In the genomic region with DNA sequence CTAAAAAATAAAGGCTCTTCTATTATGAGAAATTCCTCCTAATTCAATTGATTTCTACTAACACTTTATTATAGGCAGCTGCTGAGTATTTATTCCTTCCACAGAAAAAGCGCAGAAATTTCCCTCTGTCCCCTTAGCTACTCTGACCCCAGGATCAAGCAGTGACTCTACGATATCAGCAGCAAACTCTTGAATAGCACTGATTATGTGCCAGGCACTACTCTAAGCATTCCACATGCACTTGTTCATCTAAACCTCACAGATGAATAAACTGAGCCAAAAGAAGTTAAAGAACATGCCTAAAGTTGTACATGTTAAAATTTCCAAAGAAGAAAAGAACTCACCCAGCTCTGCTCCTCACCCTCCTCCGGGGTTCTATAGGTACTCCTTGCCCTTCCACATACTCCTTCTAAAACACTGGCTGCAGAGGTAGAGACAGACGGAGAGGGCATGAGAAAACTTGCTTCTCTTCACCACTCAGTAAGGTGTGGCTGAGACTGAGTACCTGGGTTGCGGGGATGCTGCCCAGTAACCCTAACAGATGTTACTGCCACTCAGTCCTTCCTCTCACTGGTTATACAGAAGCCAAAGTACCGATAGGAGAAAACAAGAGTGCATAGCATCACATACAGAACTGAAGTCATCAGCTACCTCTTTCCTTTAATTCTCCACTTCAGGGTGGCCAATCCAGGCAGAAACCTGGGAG, we compare ENCODE assay signal across 30 cellular contexts. TPM values are rescaled to one million over a fixed set of nuclear protein-coding genes. Genes with fewer than 3 reads are reported as not detected.
DNase-seq lines count a peak whose midpoint lies in the region; ATAC-seq, FAIRE-seq and TF ChIP-seq lines count a peak whose summit lies in the region.
"Had no signal": no experiment of that assay in that cellular context is flagged by ENCODE, and none has a peak within 500 bp of the region (broad histone marks: within the 10 kb centered on the region; RNA-seq: fewer than 3 reads in every experiment).

No MANE protein-coding gene starts in this region.

- H3K4me3 Mint-ChIP-seq in HFFc6 (no peak overlapping the region), astrocyte (ENCODE audit: unreplicated experiment) (no peak overlapping the region)
- H3K4me3 Mint-ChIP-seq: activated CD4-positive, alpha-beta T cell treated with anti-CD3 and anti-CD28 coated beads, Interleukin-2, amount 10 ng/mL, durations not matched to agents 7 days and 5 days; activated naive CD8-positive, alpha-beta T cell; CD14-positive monocyte; natural killer cell treated with Interleukin-12 subunit alpha and Interleukin-12 subunit beta and Interleukin-15 and Interleukin-18, amount 100 ng/mL, for 72 hours; WTC11 had no signal

- no peaks in the 10 kb centered on the region for H3K27me3 ChIP-seq in astrocyte (ENCODE audit: insufficient read depth, low read length)
- no peaks in the 10 kb centered on the region for H3K27me3 ChIP-seq in left lung
- no peaks in the 10 kb centered on the region for H3K27me3 ChIP-seq in stomach smooth muscle (ENCODE audit: control insufficient read depth in 1 of 2, insufficient read depth in 2 of 2, low read length in 2 of 2)
- H3K27me3 ChIP-seq: cardiac muscle cell, colonic mucosa, MG63, SJCRH30, tibial nerve had no signal

- H3K4me1 Mint-ChIP-seq in HFFc6 (ENCODE audit: low read depth): peaks cover 62% of the 10 kb centered on the region
- no peaks in the 10 kb centered on the region for H3K4me1 Mint-ChIP-seq in astrocyte (ENCODE audit: low read depth, unreplicated experiment)

- H3K36me3 ChIP-seq in astrocyte (ENCODE audit: insufficient read depth, low read length) (no peaks in the 10 kb centered on the region), left lung (no peaks in the 10 kb centered on the region), stomach smooth muscle (ENCODE audit: control insufficient read depth in 2 of 2, insufficient read depth in 2 of 2, low read length in 2 of 2) (no peaks in the 10 kb centered on the region)
- H3K36me3 ChIP-seq: cardiac muscle cell, colonic mucosa, MG63, SJCRH30, tibial nerve had no signal

- no peak for DNase-seq in HFFc6
- peak; percentile 22 for DNase-seq in astrocyte (ENCODE audit: low read depth)
- no peak for DNase-seq in left lung
- DNase-seq in middle frontal gyrus (ENCODE audit: extremely low spot score, low spot score): no peak
- DNase-seq in KBM-7: no peak
- DNase-seq in HK-2 (ENCODE audit: unreplicated experiment): no peak
- DNase-seq: activated CD4-positive, alpha-beta T cell treated with anti-CD3 and anti-CD28 coated beads, Interleukin-2, amount 10 ng/mL, durations not matched to agents 7 days and 5 days; activated effector memory CD4-positive, alpha-beta T cell treated with anti-CD3 and anti-CD28 coated beads, Interleukin-2, amount 50 U/mL, for 16 hours; Calu3; colonic mucosa; DND-41; effector CD4-positive, alpha-beta T cell; GF-D8; glutamatergic neuron; KG1; MG63; NCI-H1105; NCI-H187; NCI-H2171; SJCRH30 had no signal

- H3K27ac ChIP-seq in astrocyte (ENCODE audit: low read depth, low read length) (no peak overlapping the region), left lung (no peak overlapping the region), stomach smooth muscle (ENCODE audit: low read length) (peak overlapping the region; percentile 37)
- H3K27ac ChIP-seq: colonic mucosa, epithelial cell of prostate, SJCRH30, skin epidermis, tibial nerve had no signal

- in situ Hi-C loops in KBM-7 (cut with MboI; ENCODE audit: low pct_unique_long_range_greater_than_20kb, low sequenced_read_pairs): no loop called here

- H3K27me3 Mint-ChIP-seq in HFFc6 (ENCODE audit: insufficient read depth): peaks cover 2% of the 10 kb centered on the region
- H3K27me3 Mint-ChIP-seq in astrocyte (ENCODE audit: low read depth, unreplicated experiment): no peaks in the 10 kb centered on the region
- H3K27me3 Mint-ChIP-seq: activated CD4-positive, alpha-beta T cell treated with anti-CD3 and anti-CD28 coated beads, Interleukin-2, amount 10 ng/mL, durations not matched to agents 7 days and 5 days; activated naive CD8-positive, alpha-beta T cell; natural killer cell treated with Interleukin-12 subunit alpha and Interleukin-12 subunit beta and Interleukin-15 and Interleukin-18, amount 100 ng/mL, for 72 hours had no signal

- H3K27ac Mint-ChIP-seq in HFFc6 (peak overlapping the region; percentile 27; the same call in 1 of the 2 replicates), astrocyte (ENCODE audit: unreplicated experiment) (no peak overlapping the region)
- H3K27ac Mint-ChIP-seq: activated CD4-positive, alpha-beta T cell treated with anti-CD3 and anti-CD28 coated beads, Interleukin-2, amount 10 ng/mL, durations not matched to agents 7 days and 5 days; CD14-positive monocyte; natural killer cell treated with Interleukin-12 subunit alpha and Interleukin-12 subunit beta and Interleukin-15 and Interleukin-18, amount 100 ng/mL, for 72 hours; WTC11 had no signal

- H3K9me3 ChIP-seq in astrocyte (ENCODE audit: insufficient read depth, low read depth, low read length) (no peaks in the 10 kb centered on the region), left lung (no peaks in the 10 kb centered on the region), stomach smooth muscle (ENCODE audit: control insufficient read depth in 2 of 2, low read length in 2 of 2) (no peaks in the 10 kb centered on the region)
- H3K9me3 ChIP-seq: colonic mucosa, MG63, SJCRH30, tibial nerve had no signal

- peaks cover 97% of the 10 kb centered on the region for H3K79me2 ChIP-seq in astrocyte (ENCODE audit: insufficient read depth, low read length)

- FAIRE-seq in astrocyte (lab: Jason Lieb, UNC): no peak
- FAIRE-seq: HTR-8/SVneo had no signal

- H3K4me3 ChIP-seq in astrocyte (ENCODE audit: insufficient read depth, low read depth, low read length) (no peak overlapping the region), left lung (no peak overlapping the region), stomach smooth muscle (ENCODE audit: low read length in 2 of 2) (peak overlapping the region; percentile 9 to 52)
- H3K4me3 ChIP-seq: cardiac muscle cell, colonic mucosa, MG63, SJCRH30, skin epidermis, tibial nerve had no signal

- H2AFZ ChIP-seq in astrocyte (ENCODE audit: low read depth, low read length): no peak overlapping the region

- peak; percentile 24 for ATAC-seq in left lung
- ATAC-seq: natural killer cell treated with Interleukin-12 subunit alpha and Interleukin-12 subunit beta and Interleukin-15 and Interleukin-18, amount 100 ng/mL, for 72 hours; WTC11 had no signal

- no peaks in the 10 kb centered on the region for H3K9me3 Mint-ChIP-seq in HFFc6
- H3K9me3 Mint-ChIP-seq in astrocyte (ENCODE audit: unreplicated experiment): no peaks in the 10 kb centered on the region
- H3K9me3 Mint-ChIP-seq: activated CD4-positive, alpha-beta T cell treated with anti-CD3 and anti-CD28 coated beads, Interleukin-2, amount 10 ng/mL, durations not matched to agents 7 days and 5 days; CD14-positive monocyte; natural killer cell treated with Interleukin-12 subunit alpha and Interleukin-12 subunit beta and Interleukin-15 and Interleukin-18, amount 100 ng/mL, for 72 hours; WTC11 had no signal

- intact Hi-C loops in left lung (cut with DNase I): no loop called here

- TF ChIP-seq CTCF in HFFc6 (IDR thresholded peaks at IDR 0.05): no peak
- TF ChIP-seq CTCF in astrocyte (IDR thresholded peaks at IDR 0.05; ENCODE audit: insufficient read depth, low read depth, low read length): no peak
- TF ChIP-seq CTCF in left lung (IDR thresholded peaks at IDR 0.05): no peak

- peaks cover 66% of the 10 kb centered on the region for H4K20me1 ChIP-seq in astrocyte (ENCODE audit: insufficient read depth, low read length)

- H3K4me1 ChIP-seq in astrocyte (ENCODE audit: insufficient read depth, low read length): no peaks in the 10 kb centered on the region
- H3K4me1 ChIP-seq in left lung: no peaks in the 10 kb centered on the region
- H3K4me1 ChIP-seq in stomach smooth muscle (ENCODE audit: control insufficient read depth, insufficient read depth, low read length): peaks cover 10% of the 10 kb centered on the region
- H3K4me1 ChIP-seq: colonic mucosa, SJCRH30 had no signal

- H3K36me3 Mint-ChIP-seq in HFFc6 (ENCODE audit: low read depth): peaks cover 15% of the 10 kb centered on the region
- H3K36me3 Mint-ChIP-seq in astrocyte (ENCODE audit: low read depth, unreplicated experiment): no peaks in the 10 kb centered on the region
- H3K36me3 Mint-ChIP-seq: natural killer cell treated with Interleukin-12 subunit alpha and Interleukin-12 subunit beta and Interleukin-15 and Interleukin-18, amount 100 ng/mL, for 72 hours; WTC11 had no signal

- H3K4me2 ChIP-seq in astrocyte (ENCODE audit: low read length): no peak overlapping the region

- H3K9ac ChIP-seq in astrocyte (ENCODE audit: low read length) (no peak overlapping the region), stomach smooth muscle (ENCODE audit: low read length in 2 of 2) (no peak overlapping the region)

RNA-seq across cellular contexts. Expression of a gene that starts 9.9 kb away (rescaled TPM):
- total RNA-seq in HFFc6 (2021; fragmentation: NEBNext Ultra II Directional; extraction: Animal tissue kit (Norgen Biotek cat#: 25700)): 10 to 100 TPM; 15.8 to 19.9 (median 18.1) TPM
- total RNA-seq in astrocyte (19.0 and 21.8 TPM in 2 replicates), left lung (10 to 100 TPM; 21.0 to 21.2 TPM)

Comparison
In these comparisons a context has a peak if more than half of its experiments do, and no peak if none do; other contexts are left out.
1. H3K4me3 ChIP-seq: peak in stomach smooth muscle (2 of 2); none in astrocyte (single experiment) and left lung (0 of 2).